Comparison of ENCODE assay signal across 1 cellular context in the genomic region with DNA sequence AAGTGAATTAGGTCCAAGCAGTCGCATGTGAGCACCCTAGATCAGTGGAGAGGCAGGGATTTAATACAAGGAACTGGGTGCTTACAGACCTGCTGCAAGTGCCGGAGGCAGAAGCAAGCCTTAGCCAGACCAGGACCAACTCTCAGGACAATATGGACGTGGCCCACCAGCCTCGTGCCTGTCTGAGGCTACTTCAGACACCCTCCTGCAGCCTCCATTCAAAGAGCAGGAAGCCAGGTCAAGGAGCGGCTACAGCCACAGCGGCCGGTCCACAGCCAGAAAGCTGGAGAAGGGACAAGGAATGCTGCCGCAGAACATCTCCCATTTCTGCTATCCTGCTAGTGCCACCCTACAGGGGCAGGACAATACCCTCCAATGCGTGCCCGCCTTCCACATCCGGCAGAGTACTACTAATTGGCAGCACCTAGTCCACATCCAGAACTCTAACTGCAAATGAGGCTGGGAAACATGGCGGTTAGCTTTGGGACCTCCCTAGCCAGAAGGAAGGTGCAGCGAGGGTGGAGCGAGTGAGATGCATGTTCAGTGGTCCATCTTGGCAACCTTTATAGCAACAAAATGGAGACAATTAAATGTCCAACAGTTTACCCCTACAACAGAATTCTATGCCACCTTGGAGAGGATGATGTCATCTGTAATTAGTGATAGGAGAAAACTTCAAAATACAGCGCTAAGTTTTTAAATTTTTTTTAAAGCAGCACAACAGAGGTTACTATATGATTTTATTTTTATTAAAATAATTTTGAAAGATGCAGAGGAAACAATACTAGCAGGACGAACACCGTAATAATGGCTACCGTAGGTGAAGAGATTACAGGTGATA.
TF ChIP-seq lines count a peak whose summit lies in the region.

No MANE protein-coding gene starts in this region.

TF ChIP-seq in H1, 55 proteins besides CTCF, POLR2A, EP300 and RAD21:
- TF ChIP-seq CTBP2 (IDR thresholded peaks at IDR 0.05; ENCODE audit: borderline replicate concordance, insufficient read depth, insufficient read length, low read length), result no peak
- TF ChIP-seq KDM1A (IDR thresholded peaks at IDR 0.05; ENCODE audit: borderline replicate concordance, low read length), result no peak
- no peak for TF ChIP-seq SRF (IDR thresholded peaks at IDR 0.05; ENCODE audit: low read depth, low read length)
- no peak for TF ChIP-seq CBX5 (IDR thresholded peaks at IDR 0.05; ENCODE audit: low read depth, low read length)
- TF ChIP-seq SIRT6 (IDR thresholded peaks at IDR 0.05; ENCODE audit: low read length), result no peak
- TF ChIP-seq TBP (IDR thresholded peaks at IDR 0.05; ENCODE audit: low read depth, low read length), result no peak
- no peak for TF ChIP-seq JUND (IDR thresholded peaks at IDR 0.05; ENCODE audit: low read length)
- TF ChIP-seq BACH1 (IDR thresholded peaks at IDR 0.05; ENCODE audit: low read length), result no peak
- TF ChIP-seq POLR2AphosphoS5 (IDR thresholded peaks at IDR 0.05; ENCODE audit: low read depth, low read length), result no peak
- no peak for TF ChIP-seq RNF2 (IDR thresholded peaks at IDR 0.05; ENCODE audit: borderline replicate concordance, low read depth, low read length, missing control alignments, poor library complexity, severe bottlenecking)
- no peak for TF ChIP-seq RFX5 (IDR thresholded peaks at IDR 0.05; ENCODE audit: borderline replicate concordance, low read depth, low read length)
- TF ChIP-seq EGR1 (IDR thresholded peaks at IDR 0.05; ENCODE audit: borderline replicate concordance, low read depth, low read length), result no peak
- TF ChIP-seq, protein P1, sequence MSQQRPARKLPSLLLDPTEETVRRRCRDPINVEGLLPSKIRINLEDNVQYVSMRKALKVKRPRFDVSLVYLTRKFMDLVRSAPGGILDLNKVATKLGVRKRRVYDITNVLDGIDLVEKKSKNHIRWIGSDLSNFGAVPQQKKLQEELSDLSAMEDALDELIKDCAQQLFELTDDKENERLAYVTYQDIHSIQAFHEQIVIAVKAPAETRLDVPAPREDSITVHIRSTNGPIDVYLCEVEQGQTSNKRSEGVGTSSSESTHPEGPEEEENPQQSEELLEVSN (IDR thresholded peaks at IDR 0.05), result no peak
- TF ChIP-seq, protein P2, sequence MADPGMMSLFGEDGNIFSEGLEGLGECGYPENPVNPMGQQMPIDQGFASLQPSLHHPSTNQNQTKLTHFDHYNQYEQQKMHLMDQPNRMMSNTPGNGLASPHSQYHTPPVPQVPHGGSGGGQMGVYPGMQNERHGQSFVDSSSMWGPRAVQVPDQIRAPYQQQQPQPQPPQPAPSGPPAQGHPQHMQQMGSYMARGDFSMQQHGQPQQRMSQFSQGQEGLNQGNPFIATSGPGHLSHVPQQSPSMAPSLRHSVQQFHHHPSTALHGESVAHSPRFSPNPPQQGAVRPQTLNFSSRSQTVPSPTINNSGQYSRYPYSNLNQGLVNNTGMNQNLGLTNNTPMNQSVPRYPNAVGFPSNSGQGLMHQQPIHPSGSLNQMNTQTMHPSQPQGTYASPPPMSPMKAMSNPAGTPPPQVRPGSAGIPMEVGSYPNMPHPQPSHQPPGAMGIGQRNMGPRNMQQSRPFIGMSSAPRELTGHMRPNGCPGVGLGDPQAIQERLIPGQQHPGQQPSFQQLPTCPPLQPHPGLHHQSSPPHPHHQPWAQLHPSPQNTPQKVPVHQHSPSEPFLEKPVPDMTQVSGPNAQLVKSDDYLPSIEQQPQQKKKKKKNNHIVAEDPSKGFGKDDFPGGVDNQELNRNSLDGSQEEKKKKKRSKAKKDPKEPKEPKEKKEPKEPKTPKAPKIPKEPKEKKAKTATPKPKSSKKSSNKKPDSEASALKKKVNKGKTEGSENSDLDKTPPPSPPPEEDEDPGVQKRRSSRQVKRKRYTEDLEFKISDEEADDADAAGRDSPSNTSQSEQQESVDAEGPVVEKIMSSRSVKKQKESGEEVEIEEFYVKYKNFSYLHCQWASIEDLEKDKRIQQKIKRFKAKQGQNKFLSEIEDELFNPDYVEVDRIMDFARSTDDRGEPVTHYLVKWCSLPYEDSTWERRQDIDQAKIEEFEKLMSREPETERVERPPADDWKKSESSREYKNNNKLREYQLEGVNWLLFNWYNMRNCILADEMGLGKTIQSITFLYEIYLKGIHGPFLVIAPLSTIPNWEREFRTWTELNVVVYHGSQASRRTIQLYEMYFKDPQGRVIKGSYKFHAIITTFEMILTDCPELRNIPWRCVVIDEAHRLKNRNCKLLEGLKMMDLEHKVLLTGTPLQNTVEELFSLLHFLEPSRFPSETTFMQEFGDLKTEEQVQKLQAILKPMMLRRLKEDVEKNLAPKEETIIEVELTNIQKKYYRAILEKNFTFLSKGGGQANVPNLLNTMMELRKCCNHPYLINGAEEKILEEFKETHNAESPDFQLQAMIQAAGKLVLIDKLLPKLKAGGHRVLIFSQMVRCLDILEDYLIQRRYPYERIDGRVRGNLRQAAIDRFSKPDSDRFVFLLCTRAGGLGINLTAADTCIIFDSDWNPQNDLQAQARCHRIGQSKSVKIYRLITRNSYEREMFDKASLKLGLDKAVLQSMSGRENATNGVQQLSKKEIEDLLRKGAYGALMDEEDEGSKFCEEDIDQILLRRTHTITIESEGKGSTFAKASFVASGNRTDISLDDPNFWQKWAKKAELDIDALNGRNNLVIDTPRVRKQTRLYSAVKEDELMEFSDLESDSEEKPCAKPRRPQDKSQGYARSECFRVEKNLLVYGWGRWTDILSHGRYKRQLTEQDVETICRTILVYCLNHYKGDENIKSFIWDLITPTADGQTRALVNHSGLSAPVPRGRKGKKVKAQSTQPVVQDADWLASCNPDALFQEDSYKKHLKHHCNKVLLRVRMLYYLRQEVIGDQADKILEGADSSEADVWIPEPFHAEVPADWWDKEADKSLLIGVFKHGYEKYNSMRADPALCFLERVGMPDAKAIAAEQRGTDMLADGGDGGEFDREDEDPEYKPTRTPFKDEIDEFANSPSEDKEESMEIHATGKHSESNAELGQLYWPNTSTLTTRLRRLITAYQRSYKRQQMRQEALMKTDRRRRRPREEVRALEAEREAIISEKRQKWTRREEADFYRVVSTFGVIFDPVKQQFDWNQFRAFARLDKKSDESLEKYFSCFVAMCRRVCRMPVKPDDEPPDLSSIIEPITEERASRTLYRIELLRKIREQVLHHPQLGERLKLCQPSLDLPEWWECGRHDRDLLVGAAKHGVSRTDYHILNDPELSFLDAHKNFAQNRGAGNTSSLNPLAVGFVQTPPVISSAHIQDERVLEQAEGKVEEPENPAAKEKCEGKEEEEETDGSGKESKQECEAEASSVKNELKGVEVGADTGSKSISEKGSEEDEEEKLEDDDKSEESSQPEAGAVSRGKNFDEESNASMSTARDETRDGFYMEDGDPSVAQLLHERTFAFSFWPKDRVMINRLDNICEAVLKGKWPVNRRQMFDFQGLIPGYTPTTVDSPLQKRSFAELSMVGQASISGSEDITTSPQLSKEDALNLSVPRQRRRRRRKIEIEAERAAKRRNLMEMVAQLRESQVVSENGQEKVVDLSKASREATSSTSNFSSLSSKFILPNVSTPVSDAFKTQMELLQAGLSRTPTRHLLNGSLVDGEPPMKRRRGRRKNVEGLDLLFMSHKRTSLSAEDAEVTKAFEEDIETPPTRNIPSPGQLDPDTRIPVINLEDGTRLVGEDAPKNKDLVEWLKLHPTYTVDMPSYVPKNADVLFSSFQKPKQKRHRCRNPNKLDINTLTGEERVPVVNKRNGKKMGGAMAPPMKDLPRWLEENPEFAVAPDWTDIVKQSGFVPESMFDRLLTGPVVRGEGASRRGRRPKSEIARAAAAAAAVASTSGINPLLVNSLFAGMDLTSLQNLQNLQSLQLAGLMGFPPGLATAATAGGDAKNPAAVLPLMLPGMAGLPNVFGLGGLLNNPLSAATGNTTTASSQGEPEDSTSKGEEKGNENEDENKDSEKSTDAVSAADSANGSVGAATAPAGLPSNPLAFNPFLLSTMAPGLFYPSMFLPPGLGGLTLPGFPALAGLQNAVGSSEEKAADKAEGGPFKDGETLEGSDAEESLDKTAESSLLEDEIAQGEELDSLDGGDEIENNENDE (IDR thresholded peaks at IDR 0.05; ENCODE audit: insufficient replicate concordance, low read length), result no peak
- TF ChIP-seq HDAC6 (IDR thresholded peaks at IDR 0.05; ENCODE audit: low read depth, low read length), result no peak
- no peak for TF ChIP-seq CHD1 (IDR thresholded peaks at IDR 0.05; ENCODE audit: low read depth, low read length)
- TF ChIP-seq MAFK (IDR thresholded peaks at IDR 0.05; ENCODE audit: low read depth, low read length), result no peak
- TF ChIP-seq GABPA (IDR thresholded peaks at IDR 0.05; ENCODE audit: borderline replicate concordance, insufficient read depth, low read length), result no peak
